Comparison of ENCODE assay signal across 8 cellular contexts in genomic region chr20:63740501-63741353, GRCh38. TPM values are rescaled to one million over a fixed set of nuclear protein-coding genes. Genes with fewer than 3 reads are reported as not detected.
A peak's percentile ranks its signal among the peaks of the same experiment; 100 is the strongest.
DNase-seq lines count a peak whose midpoint lies in the region; ATAC-seq and TF ChIP-seq lines count a peak whose summit lies in the region.

No MANE protein-coding gene starts in this region.

- peaks cover 2% of the 10 kb centered on the region; the same call in 1 of the 2 replicates for H3K36me3 ChIP-seq in iPS DF 6.9 (ENCODE audit: control insufficient read depth, insufficient read depth, low read length)

- no peak for TF ChIP-seq CTCF in LNCaP clone FGC (IDR thresholded peaks at IDR 0.05; ENCODE audit: control insufficient read depth, extremely low read depth, insufficient read depth)

- H3K27me3 ChIP-seq in iPS DF 6.9 (ENCODE audit: control insufficient read depth, insufficient read depth, low read length), result no peaks in the 10 kb centered on the region

- in situ Hi-C loops in T47D (cut with HindIII; ENCODE audit: low pct_unique_long_range_greater_than_20kb, low sequenced_read_pairs), result no loop called here

- H3K4me3 ChIP-seq in LNCaP clone FGC (ENCODE audit: low read depth, low read length) (peak overlapping the region; percentile 70), iPS DF 6.9 (ENCODE audit: low read length) (peak overlapping the region; percentile 36; the same call in 1 of the 2 replicates)

- no peak for ATAC-seq in HG02840 (IDR thresholded peaks at IDR 0.05; ENCODE audit: low FRiP score, unreplicated experiment)

- peak; percentile 78 for DNase-seq in NCI-H187 (lab: John Stamatoyannopoulos, UW)
- no peak for DNase-seq in NCI-H187 treated with DMSO at 0.1 percent for 48 hours (lab: John Stamatoyannopoulos, UW)
- peak; percentile 64 for DNase-seq in LNCaP clone FGC (ENCODE audit: low read depth)
- DNase-seq in SHP77 treated with DMSO at 0.1 percent for 48 hours (lab: John Stamatoyannopoulos, UW), result peak; percentile 64
- DNase-seq in T47D (ENCODE audit: low read depth in 1 of 2, low spot score in 1 of 2), result peak; percentile 96 to 99
- no peak for DNase-seq in iPS DF 6.9 (ENCODE audit: low read depth, low spot score)
- DNase-seq in pulmonary artery endothelial cell (ENCODE audit: low read depth, low spot score), result peak; percentile 49

- H3K27ac ChIP-seq in iPS DF 6.9 (ENCODE audit: low read length), result no peak overlapping the region

- peaks cover 6% of the 10 kb centered on the region for H3K4me1 ChIP-seq in iPS DF 6.9 (ENCODE audit: control insufficient read depth, insufficient read depth, low read length)

- no peaks in the 10 kb centered on the region for H3K9me3 ChIP-seq in iPS DF 6.9 (ENCODE audit: control insufficient read depth, insufficient read depth, low read length)

- WGBS in iPS DF 6.9 (ENCODE audit: insufficient coverage, insufficient read length), result no CpG with 5 or more reads among the region's 44 CpGs

RNA-seq across cellular contexts. Expression of gene SLC2A4RG, which starts 1.2 kb away (rescaled TPM):
- total RNA-seq in pulmonary artery endothelial cell, result 14.1 and 14.5 TPM in 2 replicates

RNA-seq across cellular contexts. Expression of gene LIME1, which starts 4.3 kb away (rescaled TPM):
- 1.6 and 2.8 TPM in 2 replicates for total RNA-seq in pulmonary artery endothelial cell

RNA-seq across cellular contexts. Expression of gene ZGPAT, which starts 32.9 kb away (rescaled TPM):
- 21.2 and 30.6 TPM in 2 replicates for total RNA-seq in pulmonary artery endothelial cell

RNA-seq across cellular contexts. Expression of gene ARFRP1, which starts 33.0 kb away (rescaled TPM):
- total RNA-seq in pulmonary artery endothelial cell, result 37.7 and 49.0 TPM in 2 replicates

RNA-seq across cellular contexts. Expression of gene TNFRSF6B, which starts 44.3 kb away (rescaled TPM):
- total RNA-seq in pulmonary artery endothelial cell, result 37.0 and 118 TPM in 2 replicates

Comparison
In these comparisons a context has a peak if more than half of its experiments do, and no peak if none do; other contexts are left out.
1. DNase-seq: peak in NCI-H187 (2 of 2), LNCaP clone FGC (single experiment), SHP77 treated with DMSO at 0.1 percent for 48 hours (single experiment), T47D (2 of 2) and pulmonary artery endothelial cell (single experiment); none in NCI-H187 treated with DMSO at 0.1 percent for 48 hours (single experiment) and iPS DF 6.9 (single experiment).